Comparison of ENCODE assay signal across 18 cellular contexts in the genomic region with DNA sequence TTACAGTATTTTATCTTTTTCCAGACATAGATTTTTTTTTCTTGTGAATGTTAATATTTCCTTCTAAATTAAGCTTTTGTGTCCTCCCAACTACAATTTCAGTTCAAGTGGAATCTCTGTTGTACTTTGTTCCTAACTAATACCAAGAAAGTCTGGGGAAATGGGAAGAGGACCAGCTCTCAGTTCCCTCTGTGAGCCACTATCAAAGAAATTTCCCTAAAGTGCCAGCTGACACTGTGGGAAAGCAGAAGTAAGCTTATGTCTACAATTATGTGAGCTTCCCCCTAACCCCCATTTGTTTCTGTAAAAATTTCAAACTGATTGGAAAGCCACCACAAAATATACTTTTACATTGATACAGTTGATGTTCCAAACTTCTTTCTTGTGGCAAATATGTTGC.
"Had no signal": no experiment of that assay in that cellular context is flagged by ENCODE, and none has a peak within 500 bp of the region (broad histone marks: within the 10 kb centered on the region; RNA-seq: fewer than 3 reads in every experiment).

No MANE protein-coding gene starts in this region.

- H3K36me3 ChIP-seq: left lung, prostate gland, transverse colon had no signal

- H3K27ac ChIP-seq: left lung, prostate gland, skin epidermis, transverse colon, VCaP had no signal

- H3K27me3 ChIP-seq: left lung, transverse colon had no signal

- H3K4me3 Mint-ChIP-seq: activated naive CD4-positive, alpha-beta T cell treated with anti-CD3 and anti-CD28 coated beads, Interleukin-2, amount 10 ng/mL, durations not matched to agents 7 days and 5 days; activated T-cell treated with anti-CD3 and anti-CD28 coated beads, Interleukin-2, amount 50 U/mL, for 24 hours; memory B cell; natural killer cell treated with Interleukin-12 subunit alpha and Interleukin-12 subunit beta and Interleukin-15 and Interleukin-18, amount 100 ng/mL, for 72 hours had no signal

- H3K36me3 Mint-ChIP-seq: activated naive CD4-positive, alpha-beta T cell treated with anti-CD3 and anti-CD28 coated beads, Interleukin-2, amount 10 ng/mL, durations not matched to agents 7 days and 5 days; memory B cell; natural killer cell treated with Interleukin-12 subunit alpha and Interleukin-12 subunit beta and Interleukin-15 and Interleukin-18, amount 100 ng/mL, for 72 hours had no signal

- H3K4me1 ChIP-seq: left lung, prostate gland had no signal

- H3K9me3 ChIP-seq: left lung, prostate gland, transverse colon had no signal

- DNase-seq: activated CD4-positive, alpha-beta T cell treated with anti-CD3 and anti-CD28 coated beads for 1 hour; activated CD4-positive, alpha-beta T cell treated with anti-CD3 and anti-CD28 coated beads, Interleukin-2, amount 50 U/mL, for 48 hours; activated naive CD4-positive, alpha-beta T cell treated with anti-CD3 and anti-CD28 coated beads, Interleukin-2, amount 10 ng/mL, durations not matched to agents 7 days and 5 days; activated T-cell treated with anti-CD3 and anti-CD28 coated beads, Interleukin-2, amount 50 U/mL, for 24 hours; kidney; left lung; right cardiac atrium; stimulated activated CD4-positive, alpha-beta T cell treated with anti-CD3 and anti-CD28 coated beads, Interleukin-4, amount 100 ng/mL, for 4 hours; stimulated activated CD8-positive, alpha-beta memory T cell treated with anti-CD3 and anti-CD28 coated beads, Interleukin-4, amount 100 ng/mL, for 48 hours; stimulated activated naive CD4-positive, alpha-beta T cell treated with Interleukin-2 at 50 U/mL for 16 hours; T1000; transverse colon had no signal

- ATAC-seq: esophagus mucosa; left lung; natural killer cell treated with Interleukin-12 subunit alpha and Interleukin-12 subunit beta and Interleukin-15 and Interleukin-18, amount 100 ng/mL, for 72 hours; right cardiac atrium had no signal

- H3K27me3 Mint-ChIP-seq: activated naive CD4-positive, alpha-beta T cell treated with anti-CD3 and anti-CD28 coated beads, Interleukin-2, amount 10 ng/mL, durations not matched to agents 7 days and 5 days; activated T-cell treated with anti-CD3 and anti-CD28 coated beads, Interleukin-2, amount 50 U/mL, for 24 hours; memory B cell; natural killer cell treated with Interleukin-12 subunit alpha and Interleukin-12 subunit beta and Interleukin-15 and Interleukin-18, amount 100 ng/mL, for 72 hours had no signal

- H3K4me3 ChIP-seq: left lung, prostate gland, skin epidermis, transverse colon had no signal

- H3K4me1 Mint-ChIP-seq: activated naive CD4-positive, alpha-beta T cell treated with anti-CD3 and anti-CD28 coated beads, Interleukin-2, amount 10 ng/mL, durations not matched to agents 7 days and 5 days; memory B cell had no signal

- H3K9me3 Mint-ChIP-seq: activated naive CD4-positive, alpha-beta T cell treated with anti-CD3 and anti-CD28 coated beads, Interleukin-2, amount 10 ng/mL, durations not matched to agents 7 days and 5 days; activated T-cell treated with anti-CD3 and anti-CD28 coated beads, Interleukin-2, amount 50 U/mL, for 24 hours; memory B cell had no signal

- H3K27ac Mint-ChIP-seq: activated naive CD4-positive, alpha-beta T cell treated with anti-CD3 and anti-CD28 coated beads, Interleukin-2, amount 10 ng/mL, durations not matched to agents 7 days and 5 days; activated T-cell treated with anti-CD3 and anti-CD28 coated beads, Interleukin-2, amount 50 U/mL, for 24 hours; memory B cell; natural killer cell treated with Interleukin-12 subunit alpha and Interleukin-12 subunit beta and Interleukin-15 and Interleukin-18, amount 100 ng/mL, for 72 hours had no signal
